Comparison of ENCODE assay signal across 1 cellular context in the genomic region with DNA sequence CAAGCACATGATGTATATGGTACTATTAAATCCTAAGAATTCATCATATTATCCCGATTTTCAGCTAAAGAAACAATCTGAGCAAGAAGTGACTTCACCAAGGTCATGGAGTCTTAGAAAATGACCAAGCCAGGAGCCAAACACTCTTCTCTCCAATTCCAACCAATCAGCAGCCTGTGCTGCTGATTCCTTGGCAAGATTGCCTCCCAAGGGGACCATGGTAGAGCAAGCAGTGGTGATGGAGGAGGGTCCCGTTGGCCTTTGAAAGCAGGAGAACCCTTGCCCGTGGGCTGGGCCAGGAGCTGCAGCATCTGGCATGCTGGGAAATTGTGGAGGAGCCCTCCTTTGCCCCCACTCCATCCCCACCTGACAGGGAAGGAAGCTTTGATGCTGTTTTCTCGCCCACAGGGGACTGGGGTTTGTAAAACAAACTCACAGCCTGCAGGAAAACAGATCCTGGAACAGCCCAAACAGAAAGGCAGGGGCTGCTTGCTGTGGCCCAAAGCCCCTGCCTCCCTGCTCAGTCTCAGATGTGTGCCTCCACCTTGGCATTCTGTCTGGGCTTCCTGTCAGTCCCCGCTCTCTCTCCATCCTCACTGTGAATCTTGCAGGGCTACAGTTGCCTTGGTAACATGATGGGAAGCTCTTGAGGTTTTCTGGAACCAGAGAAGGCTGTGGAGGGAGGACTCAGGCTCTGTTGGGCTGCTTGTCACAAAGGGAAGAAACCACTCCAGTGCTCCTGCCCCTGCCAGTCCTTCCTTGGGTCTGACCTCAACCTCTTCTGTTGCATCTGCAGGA.
TF ChIP-seq lines count a peak whose summit lies in the region.

No MANE protein-coding gene starts in this region.

TF ChIP-seq in H1, 55 proteins besides CTCF, POLR2A, EP300 and RAD21:
- TF ChIP-seq KDM4A (IDR thresholded peaks at IDR 0.05; ENCODE audit: low read depth, low read length, severe bottlenecking) (no peak), HDAC6 (IDR thresholded peaks at IDR 0.05; ENCODE audit: low read depth, low read length) (no peak), EGR1 (IDR thresholded peaks at IDR 0.05; ENCODE audit: borderline replicate concordance, low read depth, low read length) (no peak), RXRA (IDR thresholded peaks at IDR 0.05; ENCODE audit: insufficient read depth, low read depth, low read length) (no peak)
